Comparison of ENCODE assay signal across 19 cellular contexts in genomic region chr4:6806924-6807676, GRCh38. TPM values are rescaled to one million over a fixed set of nuclear protein-coding genes. Genes with fewer than 3 reads are reported as not detected.
A peak's percentile ranks its signal among the peaks of the same experiment; 100 is the strongest.
DNase-seq lines count a peak whose midpoint lies in the region; ATAC-seq, FAIRE-seq and TF ChIP-seq lines count a peak whose summit lies in the region.
"Had no signal": no experiment of that assay in that cellular context is flagged by ENCODE, and none has a peak within 500 bp of the region (broad histone marks: within the 10 kb centered on the region; RNA-seq: fewer than 3 reads in every experiment).

No MANE protein-coding gene starts in this region.

- WGBS in K562 (ENCODE audit: insufficient coverage, low coverage, missing lambda C conversion rate) = 59% methylated on average over 5 of the region's 5 CpGs
- 59 to 76% methylated on average over 2 to 5 of the region's 5 CpGs for WGBS in transverse colon (ENCODE audit: low coverage in 1 of 2), 2 donors

- peaks cover 4 to 39% of the 10 kb centered on the region in 2 experiments for H3K4me1 ChIP-seq in K562 (replicated peaks in 1 of 2; ENCODE audit: control insufficient read depth in 2 of 2, insufficient read depth in 2 of 2, low read length in 2 of 2)
- H3K4me1 ChIP-seq in left lung = peaks cover 0 to 49% of the 10 kb centered on the region in 2 donors
- peaks cover 3 to 54% (median 22%) of the 10 kb centered on the region in 4 donors for H3K4me1 ChIP-seq in transverse colon

- POLR2A ChIA-PET in K562 (lab: Yijun Ruan, JAX) = interaction anchor here (0.6 to 3.2 kb wide), 5 partner anchors 8 to 24 kb away, joined by 3 to 20 read pairs (median 5); no protein-coding TSS in a partner anchor

- no peaks in the 10 kb centered on the region for H3K9me3 ChIP-seq in K562 (replicated peaks; ENCODE audit: control insufficient read depth, insufficient read depth, low read depth, low read length)
- H3K9me3 ChIP-seq in left lung = no peaks in the 10 kb centered on the region
- no peaks in the 10 kb centered on the region for H3K9me3 ChIP-seq in transverse colon
- H3K9me3 ChIP-seq: thyroid gland had no signal

- in situ Hi-C loops in K562 (cut with MboI) (no loop called here), transverse colon (cut with MboI; ENCODE audit: low pct_ligation_motif_present in 1 of 4, low pct_unique_long_range_greater_than_20kb in 1 of 4, low sequenced_read_pairs in 3 of 4) (no loop called here)

- no peaks in the 10 kb centered on the region for H3K27me3 ChIP-seq in K562 (ENCODE audit: control insufficient read depth in 2 of 2, insufficient read depth in 2 of 2, low read length in 2 of 2)
- no peaks in the 10 kb centered on the region for H3K27me3 ChIP-seq in left lung
- H3K27me3 ChIP-seq in transverse colon = no peaks in the 10 kb centered on the region
- H3K27me3 ChIP-seq: thyroid gland had no signal

- H3K79me2 ChIP-seq in K562 (ENCODE audit: control insufficient read depth, insufficient read depth, low read length) = peaks cover 96% of the 10 kb centered on the region

- no peak for FAIRE-seq in K562 (lab: Jason Lieb, UNC)
- FAIRE-seq: islet of Langerhans, small intestine had no signal

- DNase-seq in SIG-M5 treated with dmso at 0.1 percent for 504 hours (lab: John Stamatoyannopoulos, UW; ENCODE audit: unreplicated experiment) (peak; percentile 13), SIG-M5 (lab: John Stamatoyannopoulos, UW) (no peak), K562 (ENCODE audit: extremely low read depth in 1 of 4, low spot score in 3 of 4) (no peak), left lung (no peak), transverse colon (no peak), GM19238 (ENCODE audit: insufficient read length, low spot score) (no peak), NCI-H748 treated with DMSO at 0.1 percent for 48 hours (lab: John Stamatoyannopoulos, UW) (no peak), pons (ENCODE audit: low spot score) (no peak)
- DNase-seq: activated CD4-positive, CD25-positive, alpha-beta regulatory T cell; activated naive CD8-positive, alpha-beta T cell treated with anti-CD3 and anti-CD28 coated beads for 36 hours; cortex of kidney; Karpas-422; natural killer cell; NCI-H1694; NCI-H69; SHP77; small intestine; thyroid gland had no signal

- H3K4me3 ChIP-seq in K562 (no peak overlapping the region), left lung (no peak overlapping the region), transverse colon (no peak overlapping the region)
- H3K4me3 ChIP-seq: thyroid gland had no signal

- TF ChIP-seq POLR2A in K562 (conservative IDR thresholded peaks at IDR 0.05) (no peak), transverse colon (IDR thresholded peaks at IDR 0.05) (no peak)

- TF ChIP-seq EP300 in K562 (IDR thresholded peaks at IDR 0.05; ENCODE audit: low read length) = no peak
- TF ChIP-seq EP300 in transverse colon (IDR thresholded peaks at IDR 0.05; ENCODE audit: low read depth) = no peak

- TF ChIP-seq CTCF in K562 (IDR thresholded peaks at IDR 0.05 in 2 of 3, conservative IDR thresholded peaks at IDR 0.05 in 1 of 3; ENCODE audit: insufficient read depth in 2 of 3, low read depth in 1 of 3, low read length in 3 of 3) (no peak), left lung (IDR thresholded peaks at IDR 0.05) (no peak), transverse colon (IDR thresholded peaks at IDR 0.05) (no peak)

- CTCF ChIA-PET in K562 (lab: Yijun Ruan, JAX; ENCODE audit: low intra/inter-chr PET ratio) = no interaction called here

- intact Hi-C loops in K562 (cut with micrococcal nuclease) = no loop called here
- intact Hi-C loops in left lung (cut with DNase I) = no loop called here
- intact Hi-C loops in transverse colon (cut with DNase I; ENCODE audit: low total_unique reads) = no loop called here

- H3K36me3 ChIP-seq in K562 (ENCODE audit: control insufficient read depth, insufficient read depth, low read length) = peaks cover 23% of the 10 kb centered on the region; the same call in 2 of the 3 replicates
- H3K36me3 ChIP-seq in left lung = no peaks in the 10 kb centered on the region
- no peaks in the 10 kb centered on the region for H3K36me3 ChIP-seq in transverse colon
- H3K36me3 ChIP-seq: thyroid gland had no signal

- H3K9me1 ChIP-seq in K562 (ENCODE audit: control insufficient read depth, insufficient read depth, low read length) = peaks cover 5% of the 10 kb centered on the region

- H4K20me1 ChIP-seq in K562 (replicated peaks; ENCODE audit: control insufficient read depth, insufficient read depth, low read length) = peaks cover 9% of the 10 kb centered on the region; the same call in 1 of the 2 replicates

- no peak overlapping the region for H2AFZ ChIP-seq in K562 (ENCODE audit: low read depth, low read length)

- H3K27ac ChIP-seq in K562 (ENCODE audit: extremely low read depth, low read depth, low read length) (peak overlapping the region; percentile 45; the same call in 1 of the 3 replicates), left lung (peak overlapping the region; percentile 47 to 91), transverse colon (peak overlapping the region in 3 of 4 donors; percentile 33 to 51 (median 36))
- H3K27ac ChIP-seq: thyroid gland had no signal

- no peak overlapping the region for H3K9ac ChIP-seq in K562 (ENCODE audit: insufficient read depth in 1 of 2, low read depth in 2 of 2, low read length in 2 of 2)

- no peak for TF ChIP-seq RAD21 in K562 (CRISPR knock-in tag; conservative IDR thresholded peaks at IDR 0.05 in 1 of 2, IDR thresholded peaks at IDR 0.05 in 1 of 2)

- no peak overlapping the region for H3K4me2 ChIP-seq in K562 (ENCODE audit: insufficient read depth, low read length)

- ATAC-seq in K562 (peak; percentile 6; the same call in 2 of the 3 replicates), left lung (peak; percentile 40)

- BruUV-seq in K562 (replicated peaks; lab: Mats Ljungman, UMichigan) = no TSS peak

TF ChIP-seq in K562, 482 proteins besides CTCF, POLR2A, EP300 and RAD21:
- TF ChIP-seq HDAC2 (IDR thresholded peaks at IDR 0.05) (no peak), RBBP5 (IDR thresholded peaks at IDR 0.05; ENCODE audit: borderline replicate concordance, insufficient read depth, low read length, poor library complexity, severe bottlenecking) (peak; percentile 28), DACH1 (IDR thresholded peaks at IDR 0.05; ENCODE audit: partially characterized antibody) (peak; percentile 76), MNT (conservative IDR thresholded peaks at IDR 0.05) (0 out of 4 replicates have a peak, but pooled peaks of 1 of the 2 experiments have one; percentile 34)

RNA-seq across cellular contexts. Expression of gene KIAA0232, which starts 24.6 kb away (rescaled TPM):
- total RNA-seq in K562 (2011; cell fraction: chromatin; rRNA removed; ENCODE audit: low replicate concordance) = 83.2 and 85.7 TPM in 2 replicates
- total RNA-seq in K562 (2011; cell fraction: nucleolus; rRNA removed) = 15.8 and 19.9 TPM in 2 replicates
- total RNA-seq in K562 (2011; cell fraction: nucleoplasm; rRNA removed) = 25.1 and 27.5 TPM in 2 replicates
- total RNA-seq in K562 (2014; rRNA removed) = 9.0 and 9.5 TPM in 2 replicates
- total RNA-seq in K562 (2014; rRNA removed; fragmentation: Illumina TruSeq; extraction: Trizol) = 16.0 and 18.7 TPM in 2 replicates
- total RNA-seq in K562 (2015; rRNA removed; fragmentation: Illumina TruSeq; extraction: Trizol) = 13.0 and 13.6 TPM in 2 replicates
- total RNA-seq in K562 (2021) = 14.7 TPM in 2 replicates
- polyA plus RNA-seq in K562 (2011; rRNA removed) = 17.4 and 17.9 TPM in 2 replicates
- 6.1 and 8.0 TPM in 2 replicates for polyA plus RNA-seq in K562 (2011; cell fraction: cytosol; rRNA removed)
- 14.6 and 18.0 TPM in 2 replicates for polyA plus RNA-seq in K562 (2011; cell fraction: nucleus; rRNA removed)
- 7.9 and 12.6 TPM in 2 replicates for polyA plus RNA-seq in K562 (2012)
- 11.8 and 13.0 TPM in 2 replicates for polyA plus RNA-seq in K562 (2014; fragmentation: Illumina TruSeq; extraction: Trizol)
- 1 to 10 TPM; 3.5 to 4.2 TPM for polyA plus RNA-seq in K562 (2014; fragmentation: Nextera tagmentation; extraction: Ambion mirVana)
- polyA plus RNA-seq in K562 (2014; rRNA removed) = 10.1 and 11.9 TPM in 2 replicates
- 26.5 and 30.1 TPM in 2 replicates for polyA minus RNA-seq in K562 (2011; rRNA and poly(A)+ RNA removed)
- 7.4 and 10.6 TPM in 2 replicates for polyA minus RNA-seq in K562 (2011; cell fraction: cytosol; rRNA and poly(A)+ RNA removed)
- polyA minus RNA-seq in K562 (2011; cell fraction: nucleus; rRNA and poly(A)+ RNA removed) = 15.9 and 24.1 TPM in 2 replicates
- total RNA-seq in left lung = 10 to 100 TPM; 24.3 to 28.6 TPM
- total RNA-seq in transverse colon = 10 to 100 TPM; 17.9 to 83.4 (median 43.0) TPM
